10 cellular contexts compared by ENCODE assay signal in genomic region chr9:96398582-96399334, GRCh38. TPM values are rescaled to one million over a fixed set of nuclear protein-coding genes. Genes with fewer than 3 reads are reported as not detected.
DNase-seq lines count a peak whose midpoint lies in the region; ATAC-seq and TF ChIP-seq lines count a peak whose summit lies in the region.
"Had no signal": no experiment of that assay in that cellular context is flagged by ENCODE, and none has a peak within 500 bp of the region (broad histone marks: within the 10 kb centered on the region; RNA-seq: fewer than 3 reads in every experiment).

No MANE protein-coding gene starts in this region.

- H2BK15ac ChIP-seq in H9 (ENCODE audit: low read depth, low read length) = no peak overlapping the region

- H3K9ac ChIP-seq in H9 (ENCODE audit: extremely low read depth, insufficient read length, low read length) = no peak overlapping the region

- H3K79me2 ChIP-seq in H9 (ENCODE audit: insufficient read depth, low read length) = peaks cover 7% of the 10 kb centered on the region; the same call in 1 of the 2 replicates

- H4K20me1 ChIP-seq in H9 (ENCODE audit: control insufficient read depth, insufficient read depth, insufficient read length) = no peaks in the 10 kb centered on the region

- H3K9me3 Mint-ChIP-seq in H9 = peaks cover 9% of the 10 kb centered on the region in 2 experiments
- H3K9me3 Mint-ChIP-seq in activated T-helper 1 cell treated with anti-CD3 and anti-CD28 coated beads, Interleukin-12 subunit alpha, Interleukin-12 subunit beta, Interleukin-2, Interleukin-4 antibody, amounts not matched to agents 30 ng/mL and 10 ng/mL and 1 ng/mL, durations not matched to agents 14 hours and 24 hours and 36 hours = peaks cover 12% of the 10 kb centered on the region

- no peak overlapping the region for H2AFZ ChIP-seq in H9 (ENCODE audit: low read length)

- H3K56ac ChIP-seq in H9 (ENCODE audit: insufficient read length, low read depth, low read length) = no peak overlapping the region

- H2BK5ac ChIP-seq in H9 (ENCODE audit: insufficient read length, low read length) = no peak overlapping the region

- H3K27me3 Mint-ChIP-seq in H9 (ENCODE audit: low read depth) = no peaks in the 10 kb centered on the region
- no peaks in the 10 kb centered on the region for H3K27me3 Mint-ChIP-seq in activated T-helper 1 cell treated with anti-CD3 and anti-CD28 coated beads, Interleukin-12 subunit alpha, Interleukin-12 subunit beta, Interleukin-2, Interleukin-4 antibody, amounts not matched to agents 30 ng/mL and 10 ng/mL and 1 ng/mL, durations not matched to agents 14 hours and 24 hours and 36 hours (ENCODE audit: insufficient read depth)

- H3K4ac ChIP-seq in H9 (ENCODE audit: low read depth, low read length) = no peak overlapping the region

- H3K4me1 ChIP-seq in H9 (ENCODE audit: insufficient read depth, low read length) (peaks cover 10% of the 10 kb centered on the region), mucosa of descending colon (ENCODE audit: low read depth) (no peaks in the 10 kb centered on the region), tibial artery (no peaks in the 10 kb centered on the region)
- H3K4me1 ChIP-seq: left ventricle myocardium inferior had no signal

- H3K4me2 ChIP-seq in H9 (ENCODE audit: insufficient read depth, insufficient read length, low read length) = no peak overlapping the region

- no peak overlapping the region for H4K5ac ChIP-seq in H9 (ENCODE audit: insufficient read length, low read depth, low read length)

- ATAC-seq in mucosa of descending colon (peak; percentile 73), HG02884 (IDR thresholded peaks at IDR 0.05; ENCODE audit: unreplicated experiment) (no peak), GM18505 (IDR thresholded peaks at IDR 0.05; ENCODE audit: unreplicated experiment) (no peak)

- no peak overlapping the region; a peak in 1 of 5 replicates for H3K4me3 Mint-ChIP-seq in H9
- H3K4me3 Mint-ChIP-seq in activated T-helper 1 cell treated with anti-CD3 and anti-CD28 coated beads, Interleukin-12 subunit alpha, Interleukin-12 subunit beta, Interleukin-2, Interleukin-4 antibody, amounts not matched to agents 30 ng/mL and 10 ng/mL and 1 ng/mL, durations not matched to agents 14 hours and 24 hours and 36 hours = peak overlapping the region; percentile 59

- H3K4me1 Mint-ChIP-seq in H9 = peaks cover 27 to 38% of the 10 kb centered on the region in 2 experiments
- peaks cover 43% of the 10 kb centered on the region for H3K4me1 Mint-ChIP-seq in activated T-helper 1 cell treated with anti-CD3 and anti-CD28 coated beads, Interleukin-12 subunit alpha, Interleukin-12 subunit beta, Interleukin-2, Interleukin-4 antibody, amounts not matched to agents 30 ng/mL and 10 ng/mL and 1 ng/mL, durations not matched to agents 14 hours and 24 hours and 36 hours (ENCODE audit: low read depth)

- H3K27me3 ChIP-seq in H9 (ENCODE audit: insufficient read depth, low read length) (no peaks in the 10 kb centered on the region), tibial artery (no peaks in the 10 kb centered on the region)

- H4K91ac ChIP-seq in H9 (ENCODE audit: insufficient read length, low read depth, low read length) = no peak overlapping the region

- H3K36me3 Mint-ChIP-seq in H9 (ENCODE audit: insufficient read depth in 1 of 3, low read depth in 3 of 3) = peaks cover 15 to 27% (median 26%) of the 10 kb centered on the region in 3 experiments
- peaks cover 20% of the 10 kb centered on the region for H3K36me3 Mint-ChIP-seq in activated T-helper 1 cell treated with anti-CD3 and anti-CD28 coated beads, Interleukin-12 subunit alpha, Interleukin-12 subunit beta, Interleukin-2, Interleukin-4 antibody, amounts not matched to agents 30 ng/mL and 10 ng/mL and 1 ng/mL, durations not matched to agents 14 hours and 24 hours and 36 hours (ENCODE audit: low read depth)

- no peak overlapping the region for H2BK120ac ChIP-seq in H9 (ENCODE audit: low read depth, low read length, poor library complexity, severe bottlenecking)

- H2BK12ac ChIP-seq in H9 (ENCODE audit: insufficient read length, low read depth, low read length) = no peak overlapping the region

- H2AK5ac ChIP-seq in H9 (ENCODE audit: insufficient read length, low read length) = no peak overlapping the region

- H3K9me3 ChIP-seq in H9 (ENCODE audit: control insufficient read depth, low read depth, low read length) (no peaks in the 10 kb centered on the region), mucosa of descending colon (no peaks in the 10 kb centered on the region), tibial artery (peaks cover 0 to 6% (median 0%) of the 10 kb centered on the region in 3 donors)

- H3K18ac ChIP-seq in H9 (ENCODE audit: insufficient read length, low read depth, low read length) = no peak overlapping the region

- no peaks in the 10 kb centered on the region for H3K23me2 ChIP-seq in H9 (ENCODE audit: insufficient read length, low read depth, low read length, poor library complexity, severe bottlenecking)

- WGBS in H9 (ENCODE audit: extremely low coverage, insufficient read length, low lambda C conversion rate) = no CpG with 5 or more reads among the region's 3 CpGs

- H3K14ac ChIP-seq in H9 (ENCODE audit: insufficient read depth, low read length) = no peak overlapping the region

- peak overlapping the region; percentile 88 to 93 (median 89); a peak in 6 of 7 replicates for H3K27ac Mint-ChIP-seq in H9
- H3K27ac Mint-ChIP-seq in activated T-helper 1 cell treated with anti-CD3 and anti-CD28 coated beads, Interleukin-12 subunit alpha, Interleukin-12 subunit beta, Interleukin-2, Interleukin-4 antibody, amounts not matched to agents 30 ng/mL and 10 ng/mL and 1 ng/mL, durations not matched to agents 14 hours and 24 hours and 36 hours = peak overlapping the region; percentile 86

- no peak overlapping the region for H4K8ac ChIP-seq in H9 (replicated peaks; ENCODE audit: insufficient read length, low read depth, low read length)

- H3K4me3 ChIP-seq in GM12865 (ENCODE audit: low read depth, low read length) (no peak overlapping the region; the same call in 1 of the 2 replicates), mucosa of descending colon (no peak overlapping the region), tibial artery (no peak overlapping the region)
- H3K4me3 ChIP-seq: left ventricle myocardium inferior had no signal

- no peak for TF ChIP-seq POLR2A in GM18505 (IDR thresholded peaks at IDR 0.05; ENCODE audit: borderline replicate concordance, extremely low read depth, insufficient read depth, insufficient read length)

- DNase-seq in GM12865 (ENCODE audit: low read depth) (peak; percentile 72), H9 (no peak), mucosa of descending colon (no peak), tibial artery (no peak), NCI-H2171 treated with DMSO at 0.1 percent for 48 hours (lab: John Stamatoyannopoulos, UW) (no peak)
- no peak for DNase-seq in activated T-helper 1 cell treated with anti-CD3 and anti-CD28 coated beads, Interleukin-12 subunit alpha, Interleukin-12 subunit beta, Interleukin-2, Interleukin-4 antibody, amounts not matched to agents 30 ng/mL and 10 ng/mL and 1 ng/mL, durations not matched to agents 14 hours and 24 hours and 36 hours (ENCODE audit: low spot score)
- DNase-seq: left ventricle myocardium inferior, WERI-Rb-1 had no signal

- H3K23ac ChIP-seq in H9 (ENCODE audit: insufficient read length, low read depth, low read length) = no peak overlapping the region

- intact Hi-C loops in activated T-helper 1 cell treated with anti-CD3 and anti-CD28 coated beads, Interleukin-12 subunit alpha, Interleukin-12 subunit beta, Interleukin-2, Interleukin-4 antibody, amounts not matched to agents 30 ng/mL and 10 ng/mL and 1 ng/mL, durations not matched to agents 14 hours and 24 hours and 36 hours (cut with micrococcal nuclease) = loop anchor here (2.0 kb wide), 1 partner anchor 14 kb away; no protein-coding TSS in a partner anchor
- intact Hi-C loops in mucosa of descending colon (cut with DNase I, micrococcal nuclease) = no loop called here
- intact Hi-C loops in tibial artery (cut with DNase I; ENCODE audit: low total_unique reads) = no loop called here

- H3K79me1 ChIP-seq in H9 (ENCODE audit: insufficient read depth, low read depth, low read length, poor library complexity, severe bottlenecking) = peaks cover 4% of the 10 kb centered on the region

- H3K36me3 ChIP-seq in mucosa of descending colon (ENCODE audit: low read depth) (no peaks in the 10 kb centered on the region), tibial artery (no peaks in the 10 kb centered on the region)
- H3K36me3 ChIP-seq: left ventricle myocardium inferior had no signal

- no peak overlapping the region for H3T11ph ChIP-seq in H9 (ENCODE audit: low read length)

- no peak overlapping the region for H2BK20ac ChIP-seq in H9 (ENCODE audit: low read depth, low read length, poor library complexity, severe bottlenecking)

- H3K27ac ChIP-seq in H9 (ENCODE audit: insufficient read length, low read depth, low read length) (no peak overlapping the region), tibial artery (no peak overlapping the region)
- H3K27ac ChIP-seq: left ventricle myocardium inferior, WERI-Rb-1 had no signal

- TF ChIP-seq CTCF in GM12865 (IDR thresholded peaks at IDR 0.05; ENCODE audit: insufficient read depth, low read depth, low read length, missing control alignments) (peak; percentile 6), H9 (conservative IDR thresholded peaks at IDR 0.05) (peak; percentile 13; the same call in 1 of the 3 replicates), mucosa of descending colon (IDR thresholded peaks at IDR 0.05) (no peak), tibial artery (IDR thresholded peaks at IDR 0.05) (no peak)

RNA-seq across cellular contexts. Expression of gene SLC35D2, which starts 15.2 kb away (rescaled TPM):
- total RNA-seq in H9 (2021) (17.9 and 19.0 TPM in 2 replicates), mucosa of descending colon (100 to 1,000 TPM in 1 of 3 donors, 10 to 100 TPM in 2; 53.5 to 112 (median 82.8) TPM)
- 7.9 and 8.5 TPM in 2 replicates for total RNA-seq in activated T-helper 1 cell treated with anti-CD3 and anti-CD28 coated beads, Interleukin-12 subunit alpha, Interleukin-12 subunit beta, Interleukin-2, Interleukin-4 antibody, amounts not matched to agents 30 ng/mL and 10 ng/mL and 1 ng/mL, durations not matched to agents 14 hours and 24 hours and 36 hours

RNA-seq across cellular contexts. Expression of gene ZNF367, which starts 19.4 kb away (rescaled TPM):
- total RNA-seq in H9 (2021) = 9.3 and 10.1 TPM in 2 replicates
- total RNA-seq in activated T-helper 1 cell treated with anti-CD3 and anti-CD28 coated beads, Interleukin-12 subunit alpha, Interleukin-12 subunit beta, Interleukin-2, Interleukin-4 antibody, amounts not matched to agents 30 ng/mL and 10 ng/mL and 1 ng/mL, durations not matched to agents 14 hours and 24 hours and 36 hours = 21.8 and 22.0 TPM in 2 replicates
- 1 to 10 TPM; 1.4 to 5.1 (median 2.6) TPM for total RNA-seq in mucosa of descending colon

RNA-seq across cellular contexts. Expression of gene HABP4, which starts 51.2 kb away (rescaled TPM):
- total RNA-seq in H9 (2021) = 6.8 and 7.5 TPM in 2 replicates
- total RNA-seq in activated T-helper 1 cell treated with anti-CD3 and anti-CD28 coated beads, Interleukin-12 subunit alpha, Interleukin-12 subunit beta, Interleukin-2, Interleukin-4 antibody, amounts not matched to agents 30 ng/mL and 10 ng/mL and 1 ng/mL, durations not matched to agents 14 hours and 24 hours and 36 hours = 10.8 and 11.1 TPM in 2 replicates
- total RNA-seq in mucosa of descending colon = 10 to 100 TPM in 1 of 3 donors, 1 to 10 TPM in 2; 2.5 to 14.1 (median 3.8) TPM

Comparison
In these comparisons a context has a peak if more than half of its experiments do, and no peak if none do; other contexts are left out.
1. CTCF ChIP-seq: peak in GM12865 (single experiment) and H9 (single experiment); none in mucosa of descending colon (single experiment) and tibial artery (0 of 2).